8 cellular contexts compared by ENCODE assay signal in genomic region chr14:24194186-24194872, GRCh38. TPM values are rescaled to one million over a fixed set of nuclear protein-coding genes. Genes with fewer than 3 reads are reported as not detected.
DNase-seq lines count a peak whose midpoint lies in the region; FAIRE-seq and TF ChIP-seq lines count a peak whose summit lies in the region.

No MANE protein-coding gene starts in this region.

- H3K36me3 ChIP-seq in keratinocyte (ENCODE audit: control insufficient read depth in 2 of 2, extremely low read depth in 1 of 2, insufficient read depth in 2 of 2, low read length in 2 of 2) = peaks cover 15 to 21% of the 10 kb centered on the region in 2 experiments
- peaks cover 25% of the 10 kb centered on the region for H3K36me3 ChIP-seq in suprapubic skin

- no peaks in the 10 kb centered on the region for H3K27me3 ChIP-seq in keratinocyte (ENCODE audit: control insufficient read depth, extremely low read depth, insufficient read depth, low read length)
- H3K27me3 ChIP-seq in suprapubic skin = no peaks in the 10 kb centered on the region

- H3K4me1 ChIP-seq in keratinocyte (ENCODE audit: control insufficient read depth, extremely low read depth, insufficient read depth, low read length) (peaks cover 15% of the 10 kb centered on the region), suprapubic skin (peaks cover 51% of the 10 kb centered on the region)

- no peak for TF ChIP-seq EP300 in suprapubic skin (IDR thresholded peaks at IDR 0.05)

- TF ChIP-seq POLR2A in suprapubic skin (IDR thresholded peaks at IDR 0.05) (no peak), H54 (IDR thresholded peaks at IDR 0.05; ENCODE audit: low read depth, low read length) (no peak)

- peak overlapping the region; percentile 98 for H3K9ac ChIP-seq in keratinocyte (ENCODE audit: control insufficient read depth, extremely low read depth, insufficient read depth, low read length)

- dilution Hi-C loops in keratinocyte (cut with MboI; ENCODE audit: extremely low pct_ligation_motif_present, low sequenced_read_pairs) = no loop called here

- H3K4me3 Mint-ChIP-seq in T-helper 1 cell treated with Interleukin-12 subunit alpha and Interleukin-12 subunit beta and Interleukin-4 antibody, amounts not matched to agents 30 μg/mL and 1 μg/mL, for 36 hours = peak overlapping the region; percentile 98
- peak overlapping the region; percentile 91 for H3K4me3 Mint-ChIP-seq in activated naive CD8-positive, alpha-beta T cell

- peak overlapping the region; percentile 98 for H3K4me2 ChIP-seq in keratinocyte (ENCODE audit: control insufficient read depth, extremely low read depth, insufficient read depth, low read depth, low read length)

- no peak for FAIRE-seq in keratinocyte (lab: Jason Lieb, UNC)
- no peak for FAIRE-seq in H54 (lab: Jason Lieb, UNC)

- H4K20me1 ChIP-seq in keratinocyte (ENCODE audit: control insufficient read depth, extremely low read depth, insufficient read depth, low read length) = no peaks in the 10 kb centered on the region

- H3K9me3 ChIP-seq in keratinocyte (ENCODE audit: control insufficient read depth, low read depth, low read length) = no peaks in the 10 kb centered on the region
- H3K9me3 ChIP-seq in suprapubic skin = no peaks in the 10 kb centered on the region

- H3K4me3 ChIP-seq in keratinocyte (ENCODE audit: control insufficient read depth in 2 of 3, extremely low read depth in 1 of 3, insufficient read depth in 2 of 3, low read depth in 1 of 3, low read length in 3 of 3) (peak overlapping the region; percentile 83 to 98 (median 96)), suprapubic skin (peak overlapping the region; percentile 99)

- H3K27me3 Mint-ChIP-seq in T-helper 1 cell treated with Interleukin-12 subunit alpha and Interleukin-12 subunit beta and Interleukin-4 antibody, amounts not matched to agents 30 μg/mL and 1 μg/mL, for 36 hours (ENCODE audit: low read depth) = no peaks in the 10 kb centered on the region
- H3K27me3 Mint-ChIP-seq in activated naive CD8-positive, alpha-beta T cell = no peaks in the 10 kb centered on the region

- peak overlapping the region; percentile 90 for H3K27ac Mint-ChIP-seq in T-helper 1 cell treated with Interleukin-12 subunit alpha and Interleukin-12 subunit beta and Interleukin-4 antibody, amounts not matched to agents 30 μg/mL and 1 μg/mL, for 36 hours
- H3K27ac Mint-ChIP-seq in activated naive CD8-positive, alpha-beta T cell = peak overlapping the region; percentile 97

- no peaks in the 10 kb centered on the region for H3K9me3 Mint-ChIP-seq in T-helper 1 cell treated with Interleukin-12 subunit alpha and Interleukin-12 subunit beta and Interleukin-4 antibody, amounts not matched to agents 30 μg/mL and 1 μg/mL, for 36 hours
- no peaks in the 10 kb centered on the region for H3K9me3 Mint-ChIP-seq in activated naive CD8-positive, alpha-beta T cell (ENCODE audit: low read depth)

- TF ChIP-seq CTCF in keratinocyte (optimal IDR thresholded peaks at IDR 0.05 in 1 of 3, IDR thresholded peaks at IDR 0.05 in 1 of 3, conservative IDR thresholded peaks at IDR 0.05 in 1 of 3; ENCODE audit: extremely low read depth in 1 of 3, insufficient read depth in 2 of 3, low read length in 3 of 3) = no peak
- no peak for TF ChIP-seq CTCF in suprapubic skin (IDR thresholded peaks at IDR 0.05)

- DNase-seq in T-helper 1 cell (no peak), keratinocyte (ENCODE audit: low read depth, low spot score) (no peak), suprapubic skin (ENCODE audit: low spot score in 2 of 2) (no peak), H54 (ENCODE audit: insufficient read length, low spot score) (no peak), HT-29 (ENCODE audit: low spot score) (no peak), foreskin melanocyte (no peak)

- H3K36me3 Mint-ChIP-seq in T-helper 1 cell treated with Interleukin-12 subunit alpha and Interleukin-12 subunit beta and Interleukin-4 antibody, amounts not matched to agents 30 μg/mL and 1 μg/mL, for 36 hours (ENCODE audit: low read depth) = peaks cover 39% of the 10 kb centered on the region
- peaks cover 14% of the 10 kb centered on the region for H3K36me3 Mint-ChIP-seq in activated naive CD8-positive, alpha-beta T cell

- H3K9me1 ChIP-seq in keratinocyte (ENCODE audit: control insufficient read depth, extremely low read depth, insufficient read depth, low read length) = no peaks in the 10 kb centered on the region

- H3K27ac ChIP-seq in keratinocyte (ENCODE audit: control insufficient read depth, insufficient read depth, low read length) (no peak overlapping the region), suprapubic skin (peak overlapping the region; percentile 97)

- H3K4me1 Mint-ChIP-seq in T-helper 1 cell treated with Interleukin-12 subunit alpha and Interleukin-12 subunit beta and Interleukin-4 antibody, amounts not matched to agents 30 μg/mL and 1 μg/mL, for 36 hours (ENCODE audit: low read depth) = peaks cover 59% of the 10 kb centered on the region
- H3K4me1 Mint-ChIP-seq in activated naive CD8-positive, alpha-beta T cell (ENCODE audit: low read depth) = peaks cover 59% of the 10 kb centered on the region

- H2AFZ ChIP-seq in keratinocyte (ENCODE audit: control insufficient read depth, low read length) = no peak overlapping the region

- WGBS in suprapubic skin = 72% methylated on average over 7 of the region's 7 CpGs

- H3K79me2 ChIP-seq in keratinocyte (ENCODE audit: control insufficient read depth, insufficient read depth, low read length) = peaks cover 49% of the 10 kb centered on the region

RNA-seq across cellular contexts. Expression of gene TM9SF1, which starts 0.9 kb away (rescaled TPM):
- 19.2 to 56.6 TPM (median 38.2 TPM) in 3 replicates for polyA plus RNA-seq in keratinocyte
- polyA plus RNA-seq in keratinocyte (2011; ENCODE audit: low read depth) = 20.2 TPM
- polyA plus RNA-seq in keratinocyte (2011; cell fraction: cytosol; rRNA removed) = 25.2 and 25.7 TPM in 2 replicates
- polyA plus RNA-seq in keratinocyte (2011; cell fraction: nucleus; rRNA removed) = 76.6 and 83.5 TPM in 2 replicates
- 25.2 and 41.7 TPM in 2 replicates for polyA plus RNA-seq in keratinocyte (2012; ENCODE audit: low replicate concordance)
- polyA minus RNA-seq in keratinocyte = 41.6 to 74.3 TPM (median 54.7 TPM) in 3 replicates
- polyA minus RNA-seq in keratinocyte (2011; cell fraction: cytosol; rRNA and poly(A)+ RNA removed) = 28.0 TPM
- 45.9 and 54.1 TPM in 2 replicates for polyA minus RNA-seq in keratinocyte (2011; cell fraction: nucleus; rRNA and poly(A)+ RNA removed)
- total RNA-seq in suprapubic skin = 10 to 100 TPM; 38.1 to 58.3 (median 53.4) TPM
- 41.4 and 44.4 TPM in 2 replicates for total RNA-seq in HT-29 (2014; rRNA removed; shearing (Covaris generic))

RNA-seq across cellular contexts. Expression of gene IPO4, which starts 5.7 kb away (rescaled TPM):
- 10.0 to 32.3 TPM (median 18.6 TPM) in 3 replicates for polyA plus RNA-seq in keratinocyte
- polyA plus RNA-seq in keratinocyte (2011; ENCODE audit: low read depth) = 17.2 TPM
- polyA plus RNA-seq in keratinocyte (2011; cell fraction: cytosol; rRNA removed) = 14.7 and 24.3 TPM in 2 replicates
- polyA plus RNA-seq in keratinocyte (2011; cell fraction: nucleus; rRNA removed) = 39.3 and 44.4 TPM in 2 replicates
- 19.5 and 47.8 TPM in 2 replicates for polyA plus RNA-seq in keratinocyte (2012; ENCODE audit: low replicate concordance)
- 18.4 to 111 TPM (median 34.8 TPM) in 3 replicates for polyA minus RNA-seq in keratinocyte
- polyA minus RNA-seq in keratinocyte (2011; cell fraction: cytosol; rRNA and poly(A)+ RNA removed) = 28.8 TPM
- polyA minus RNA-seq in keratinocyte (2011; cell fraction: nucleus; rRNA and poly(A)+ RNA removed) = 32.2 and 32.7 TPM in 2 replicates
- 10 to 100 TPM; 43.0 to 90.5 (median 58.0) TPM for total RNA-seq in suprapubic skin
- total RNA-seq in HT-29 (2014; rRNA removed; shearing (Covaris generic)) = 110 and 182 TPM in 2 replicates

RNA-seq across cellular contexts. Expression of gene TSSK4, which starts 11.2 kb away (rescaled TPM):
- 0.09 TPM in 1 of 3 replicates, not detected in the others for polyA plus RNA-seq in keratinocyte
- not detected for polyA plus RNA-seq in keratinocyte (2011; ENCODE audit: low read depth)
- not detected in 2 replicates for polyA plus RNA-seq in keratinocyte (2011; cell fraction: cytosol; rRNA removed)
- polyA plus RNA-seq in keratinocyte (2011; cell fraction: nucleus; rRNA removed) = 0.16 TPM in 1 of 2 replicates, not detected in the other
- polyA plus RNA-seq in keratinocyte (2012; ENCODE audit: low replicate concordance) = 0.83 and 2.4 TPM in 2 replicates
- 0.29 to 0.46 TPM in 2 of 3 replicates, not detected in the other for polyA minus RNA-seq in keratinocyte
- not detected for polyA minus RNA-seq in keratinocyte (2011; cell fraction: cytosol; rRNA and poly(A)+ RNA removed)
- not detected in 2 replicates for polyA minus RNA-seq in keratinocyte (2011; cell fraction: nucleus; rRNA and poly(A)+ RNA removed)
- total RNA-seq in suprapubic skin = not detected
- not detected in 2 replicates for total RNA-seq in HT-29 (2014; rRNA removed; shearing (Covaris generic))

RNA-seq across cellular contexts. Expression of gene CHMP4A, which starts 19.0 kb away (rescaled TPM):
- polyA plus RNA-seq in keratinocyte = 48.0 to 86.6 TPM (median 54.5 TPM) in 3 replicates
- polyA plus RNA-seq in keratinocyte (2011; ENCODE audit: low read depth) = 197 TPM
- polyA plus RNA-seq in keratinocyte (2011; cell fraction: cytosol; rRNA removed) = 73.7 and 75.3 TPM in 2 replicates
- polyA plus RNA-seq in keratinocyte (2011; cell fraction: nucleus; rRNA removed) = 43.0 and 60.1 TPM in 2 replicates
- polyA plus RNA-seq in keratinocyte (2012; ENCODE audit: low replicate concordance) = 60.4 and 62.3 TPM in 2 replicates
- polyA minus RNA-seq in keratinocyte = 1.0 to 22.0 TPM (median 8.9 TPM) in 3 replicates
- polyA minus RNA-seq in keratinocyte (2011; cell fraction: cytosol; rRNA and poly(A)+ RNA removed) = 6.9 TPM
- polyA minus RNA-seq in keratinocyte (2011; cell fraction: nucleus; rRNA and poly(A)+ RNA removed) = 1.4 and 4.9 TPM in 2 replicates
- 10 to 100 TPM; 47.2 to 86.3 (median 63.6) TPM for total RNA-seq in suprapubic skin
- 18.8 and 26.4 TPM in 2 replicates for total RNA-seq in HT-29 (2014; rRNA removed; shearing (Covaris generic))

RNA-seq across cellular contexts. Expression of gene MDP1, which starts 21.5 kb away (rescaled TPM):
- polyA plus RNA-seq in keratinocyte = 7.0 to 7.5 TPM (median 7.3 TPM) in 3 replicates
- polyA plus RNA-seq in keratinocyte (2011; ENCODE audit: low read depth) = 4.2 TPM
- polyA plus RNA-seq in keratinocyte (2011; cell fraction: cytosol; rRNA removed) = 5.0 and 6.9 TPM in 2 replicates
- 8.9 and 10.8 TPM in 2 replicates for polyA plus RNA-seq in keratinocyte (2011; cell fraction: nucleus; rRNA removed)
- polyA plus RNA-seq in keratinocyte (2012; ENCODE audit: low replicate concordance) = 4.3 and 9.4 TPM in 2 replicates
- 2.3 to 3.2 TPM in 2 of 3 replicates, not detected in the other for polyA minus RNA-seq in keratinocyte
- polyA minus RNA-seq in keratinocyte (2011; cell fraction: cytosol; rRNA and poly(A)+ RNA removed) = 3.1 TPM
- 2.6 and 3.4 TPM in 2 replicates for polyA minus RNA-seq in keratinocyte (2011; cell fraction: nucleus; rRNA and poly(A)+ RNA removed)
- total RNA-seq in suprapubic skin = 10 to 100 TPM; 10.9 to 18.2 (median 11.5) TPM
- 9.8 and 16.3 TPM in 2 replicates for total RNA-seq in HT-29 (2014; rRNA removed; shearing (Covaris generic))
